In the genomic region with DNA sequence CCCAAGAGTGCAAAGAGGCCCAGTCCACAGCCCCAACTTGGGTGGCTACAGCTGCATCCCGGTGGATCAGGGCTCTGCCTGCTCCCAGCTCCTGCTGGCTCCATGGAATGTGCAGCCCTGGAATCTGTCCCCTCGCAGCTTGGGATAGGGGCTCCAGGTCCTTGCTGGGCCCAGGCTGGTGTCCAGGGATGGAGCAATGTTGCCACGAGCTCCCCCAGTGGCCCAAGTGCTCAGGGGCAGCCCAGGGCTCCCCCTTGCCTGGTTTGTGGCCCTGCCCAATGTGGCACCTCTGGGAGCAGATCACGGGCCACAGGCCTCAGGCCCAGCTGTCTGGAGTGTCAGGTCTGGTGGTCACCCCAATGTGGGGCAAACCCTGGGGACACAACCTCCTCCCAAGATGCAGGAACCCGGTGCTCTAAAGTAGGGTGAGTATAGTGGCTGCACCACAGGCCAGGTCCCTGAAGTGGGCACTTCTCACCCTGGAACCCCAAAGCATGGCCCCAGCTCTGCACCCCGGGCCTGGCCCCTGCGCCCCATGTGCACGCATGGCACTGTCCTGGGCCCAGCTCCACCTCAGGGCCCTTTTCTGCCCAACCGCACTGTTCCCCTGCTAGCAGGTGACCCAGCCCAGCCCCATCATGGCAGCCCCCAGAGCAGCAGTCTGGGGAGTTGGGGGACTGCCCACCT, we compare ENCODE assay signal across 25 cellular contexts. TPM values are rescaled to one million over a fixed set of nuclear protein-coding genes. Genes with fewer than 3 reads are reported as not detected.
"Had no signal": no experiment of that assay in that cellular context is flagged by ENCODE, and none has a peak within 500 bp of the region (broad histone marks: within the 10 kb centered on the region; RNA-seq: fewer than 3 reads in every experiment).

No MANE protein-coding gene starts in this region.

- FAIRE-seq: HepG2, RCC 7860 had no signal

- ATAC-seq: HepG2 had no signal

- H3K4me2 ChIP-seq: KMS-11 had no signal

- H3K36me3 ChIP-seq: SJSA1 had no signal

- H3K9me3 ChIP-seq: SJSA1 had no signal

- H3K4me3 ChIP-seq: SJSA1, SK-N-MC had no signal

- H3K9ac ChIP-seq: KMS-11 had no signal

- H3K27me3 ChIP-seq: SJSA1 had no signal

- H3K27ac ChIP-seq: KMS-11, SJSA1, SK-N-MC had no signal

- H3K4me1 ChIP-seq: SJSA1 had no signal

- DNase-seq: IMR-90, Kasumi-1, MM.1S, NCI-H1092 treated with DMSO at 0.1 percent for 48 hours, NCI-H1436, NCI-H187, NCI-H2029, NCI-H2081 treated with DMSO at 0.1 percent for 48 hours, NCI-H2171, NCI-H226, NCI-H446, NCI-H510A, NCI-H524 treated with DMSO at 0.1 percent for 48 hours, NCI-H69, NCI-H774, Right ventricle myocardium superior, RPMI8226, SIG-M5 had no signal

RNA-seq across cellular contexts. Expression of a gene that starts 14.8 kb away (rescaled TPM):
- total RNA-seq: HepG2, HT1080, IMR-90, M059J, Right ventricle myocardium superior had no signal
- polyA plus RNA-seq: HepG2, IMR-90 had no signal
